Comparison of ENCODE assay signal across 9 cellular contexts in genomic region chr4:100188829-100189228, GRCh38. TPM values are rescaled to one million over a fixed set of nuclear protein-coding genes. Genes with fewer than 3 reads are reported as not detected.
DNase-seq lines count a peak whose midpoint lies in the region; ATAC-seq and TF ChIP-seq lines count a peak whose summit lies in the region.
"Had no signal": no experiment of that assay in that cellular context is flagged by ENCODE, and none has a peak within 500 bp of the region (broad histone marks: within the 10 kb centered on the region; RNA-seq: fewer than 3 reads in every experiment).

No MANE protein-coding gene starts in this region.

- DNase-seq in T-helper 1 cell (no peak), NCI-H1105 treated with DMSO at 0.1 percent for 48 hours (lab: John Stamatoyannopoulos, UW) (peak; percentile 30), endothelial cell (ENCODE audit: low spot score) (no peak), renal cortical epithelial cell (ENCODE audit: low read depth) (peak; percentile 13), cerebellar nuclear complex (lab: John Stamatoyannopoulos, UW) (no peak)
- DNase-seq: effector memory CD4-positive, alpha-beta T cell had no signal

- TF ChIP-seq CTCF in endothelial cell (IDR thresholded peaks at IDR 0.05; ENCODE audit: unreplicated experiment), result no peak

- peak overlapping the region; percentile 74 for H3K4me3 Mint-ChIP-seq in T-helper 1 cell treated with Interleukin-12 subunit alpha and Interleukin-12 subunit beta and Interleukin-4 antibody, amounts not matched to agents 30 μg/mL and 1 μg/mL, for 36 hours
- H3K4me3 Mint-ChIP-seq in endothelial cell (ENCODE audit: unreplicated experiment), result peak overlapping the region; percentile 91

- no peaks in the 10 kb centered on the region for H3K9me3 Mint-ChIP-seq in T-helper 1 cell treated with Interleukin-12 subunit alpha and Interleukin-12 subunit beta and Interleukin-4 antibody, amounts not matched to agents 30 μg/mL and 1 μg/mL, for 36 hours
- H3K9me3 Mint-ChIP-seq in endothelial cell (ENCODE audit: unreplicated experiment), result no peaks in the 10 kb centered on the region

- peaks cover 50% of the 10 kb centered on the region for H3K27me3 Mint-ChIP-seq in T-helper 1 cell treated with Interleukin-12 subunit alpha and Interleukin-12 subunit beta and Interleukin-4 antibody, amounts not matched to agents 30 μg/mL and 1 μg/mL, for 36 hours (ENCODE audit: low read depth)
- peaks cover 11% of the 10 kb centered on the region for H3K27me3 Mint-ChIP-seq in endothelial cell (ENCODE audit: unreplicated experiment)

- no peak overlapping the region for H3K27ac Mint-ChIP-seq in T-helper 1 cell treated with Interleukin-12 subunit alpha and Interleukin-12 subunit beta and Interleukin-4 antibody, amounts not matched to agents 30 μg/mL and 1 μg/mL, for 36 hours
- no peak overlapping the region for H3K27ac Mint-ChIP-seq in endothelial cell (ENCODE audit: unreplicated experiment)

- peaks cover 17% of the 10 kb centered on the region for H3K4me1 Mint-ChIP-seq in T-helper 1 cell treated with Interleukin-12 subunit alpha and Interleukin-12 subunit beta and Interleukin-4 antibody, amounts not matched to agents 30 μg/mL and 1 μg/mL, for 36 hours (ENCODE audit: low read depth)
- H3K4me1 Mint-ChIP-seq in endothelial cell (ENCODE audit: unreplicated experiment), result peaks cover 15% of the 10 kb centered on the region

- ATAC-seq in GM19397 (IDR thresholded peaks at IDR 0.05; ENCODE audit: unreplicated experiment), result no peak
- ATAC-seq in GM18498 (IDR thresholded peaks at IDR 0.05; ENCODE audit: unreplicated experiment), result no peak

- H3K36me3 Mint-ChIP-seq in T-helper 1 cell treated with Interleukin-12 subunit alpha and Interleukin-12 subunit beta and Interleukin-4 antibody, amounts not matched to agents 30 μg/mL and 1 μg/mL, for 36 hours (ENCODE audit: low read depth), result no peaks in the 10 kb centered on the region
- no peaks in the 10 kb centered on the region for H3K36me3 Mint-ChIP-seq in endothelial cell (ENCODE audit: low read depth, unreplicated experiment)

RNA-seq across cellular contexts. Expression of gene DDIT4L, which starts 1.4 kb away (rescaled TPM):
- total RNA-seq in endothelial cell (ENCODE audit: unreplicated experiment) (3.4 TPM), renal cortical epithelial cell (3.9 and 8.2 TPM in 2 replicates)

Comparison
In these comparisons a context has a peak if more than half of its experiments do, and no peak if none do; other contexts are left out.
1. DNase-seq: peak in NCI-H1105 treated with DMSO at 0.1 percent for 48 hours (single experiment) and renal cortical epithelial cell (single experiment); none in T-helper 1 cell (0 of 5), endothelial cell (single experiment) and cerebellar nuclear complex (0 of 2).